In the genomic region with DNA sequence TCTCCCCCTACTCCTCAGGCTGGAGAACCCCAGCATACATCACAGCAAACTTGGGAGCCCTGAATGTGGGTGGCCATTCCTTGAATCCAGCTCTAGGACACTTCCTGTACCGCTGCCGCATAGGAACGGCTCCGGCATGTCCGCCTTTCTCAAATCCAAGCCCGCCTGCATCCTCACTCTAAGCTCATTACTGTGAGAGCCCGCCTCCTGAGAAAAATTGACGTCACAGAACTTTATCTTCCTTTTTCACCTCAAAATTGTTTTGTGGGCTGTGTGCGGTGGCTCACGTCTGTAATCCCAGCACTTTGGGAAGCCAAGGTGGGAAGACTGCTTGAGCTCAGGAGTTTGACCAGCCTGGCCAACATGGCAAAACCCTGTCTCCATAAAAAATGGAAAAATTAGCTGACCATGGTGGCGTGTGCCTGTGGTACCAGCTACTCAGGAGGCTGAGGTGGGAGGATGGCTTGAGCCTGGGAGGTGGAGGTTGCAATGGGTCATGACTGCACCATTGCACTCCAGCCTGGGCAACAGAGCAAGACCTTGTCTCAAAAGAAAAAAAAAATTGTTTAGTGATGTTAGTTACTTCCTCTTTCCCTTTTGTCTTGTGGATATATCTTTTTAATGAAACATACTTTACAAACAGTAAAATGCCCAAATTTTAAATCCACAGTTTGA, we compare ENCODE assay signal across 1 cellular context.
TF ChIP-seq lines count a peak whose summit lies in the region.

No MANE protein-coding gene starts in this region.

TF ChIP-seq in GM23338, 12 proteins besides CTCF, POLR2A, EP300 and RAD21 (continued from another document):
- TF ChIP-seq, protein P1, sequence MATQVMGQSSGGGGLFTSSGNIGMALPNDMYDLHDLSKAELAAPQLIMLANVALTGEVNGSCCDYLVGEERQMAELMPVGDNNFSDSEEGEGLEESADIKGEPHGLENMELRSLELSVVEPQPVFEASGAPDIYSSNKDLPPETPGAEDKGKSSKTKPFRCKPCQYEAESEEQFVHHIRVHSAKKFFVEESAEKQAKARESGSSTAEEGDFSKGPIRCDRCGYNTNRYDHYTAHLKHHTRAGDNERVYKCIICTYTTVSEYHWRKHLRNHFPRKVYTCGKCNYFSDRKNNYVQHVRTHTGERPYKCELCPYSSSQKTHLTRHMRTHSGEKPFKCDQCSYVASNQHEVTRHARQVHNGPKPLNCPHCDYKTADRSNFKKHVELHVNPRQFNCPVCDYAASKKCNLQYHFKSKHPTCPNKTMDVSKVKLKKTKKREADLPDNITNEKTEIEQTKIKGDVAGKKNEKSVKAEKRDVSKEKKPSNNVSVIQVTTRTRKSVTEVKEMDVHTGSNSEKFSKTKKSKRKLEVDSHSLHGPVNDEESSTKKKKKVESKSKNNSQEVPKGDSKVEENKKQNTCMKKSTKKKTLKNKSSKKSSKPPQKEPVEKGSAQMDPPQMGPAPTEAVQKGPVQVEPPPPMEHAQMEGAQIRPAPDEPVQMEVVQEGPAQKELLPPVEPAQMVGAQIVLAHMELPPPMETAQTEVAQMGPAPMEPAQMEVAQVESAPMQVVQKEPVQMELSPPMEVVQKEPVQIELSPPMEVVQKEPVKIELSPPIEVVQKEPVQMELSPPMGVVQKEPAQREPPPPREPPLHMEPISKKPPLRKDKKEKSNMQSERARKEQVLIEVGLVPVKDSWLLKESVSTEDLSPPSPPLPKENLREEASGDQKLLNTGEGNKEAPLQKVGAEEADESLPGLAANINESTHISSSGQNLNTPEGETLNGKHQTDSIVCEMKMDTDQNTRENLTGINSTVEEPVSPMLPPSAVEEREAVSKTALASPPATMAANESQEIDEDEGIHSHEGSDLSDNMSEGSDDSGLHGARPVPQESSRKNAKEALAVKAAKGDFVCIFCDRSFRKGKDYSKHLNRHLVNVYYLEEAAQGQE (IDR thresholded peaks at IDR 0.05; ENCODE audit: unreplicated experiment), result no peak
- TF ChIP-seq EZH2phosphoT487 (IDR thresholded peaks at IDR 0.05; ENCODE audit: unreplicated experiment) (no peak), ZNF114 (CRISPR knock-in tag; IDR thresholded peaks at IDR 0.05) (no peak), CREB1 (CRISPR knock-in tag; IDR thresholded peaks at IDR 0.05; ENCODE audit: low read depth) (no peak), STAT1 (IDR thresholded peaks at IDR 0.05; ENCODE audit: unreplicated experiment) (no peak), POLR2AphosphoS5 (IDR thresholded peaks at IDR 0.05; ENCODE audit: low read depth) (no peak), EZH2 (IDR thresholded peaks at IDR 0.05; ENCODE audit: low read depth, unreplicated experiment) (no peak), NANOG (IDR thresholded peaks at IDR 0.05; ENCODE audit: borderline replicate concordance) (no peak)
- TF ChIP-seq, protein P2, sequence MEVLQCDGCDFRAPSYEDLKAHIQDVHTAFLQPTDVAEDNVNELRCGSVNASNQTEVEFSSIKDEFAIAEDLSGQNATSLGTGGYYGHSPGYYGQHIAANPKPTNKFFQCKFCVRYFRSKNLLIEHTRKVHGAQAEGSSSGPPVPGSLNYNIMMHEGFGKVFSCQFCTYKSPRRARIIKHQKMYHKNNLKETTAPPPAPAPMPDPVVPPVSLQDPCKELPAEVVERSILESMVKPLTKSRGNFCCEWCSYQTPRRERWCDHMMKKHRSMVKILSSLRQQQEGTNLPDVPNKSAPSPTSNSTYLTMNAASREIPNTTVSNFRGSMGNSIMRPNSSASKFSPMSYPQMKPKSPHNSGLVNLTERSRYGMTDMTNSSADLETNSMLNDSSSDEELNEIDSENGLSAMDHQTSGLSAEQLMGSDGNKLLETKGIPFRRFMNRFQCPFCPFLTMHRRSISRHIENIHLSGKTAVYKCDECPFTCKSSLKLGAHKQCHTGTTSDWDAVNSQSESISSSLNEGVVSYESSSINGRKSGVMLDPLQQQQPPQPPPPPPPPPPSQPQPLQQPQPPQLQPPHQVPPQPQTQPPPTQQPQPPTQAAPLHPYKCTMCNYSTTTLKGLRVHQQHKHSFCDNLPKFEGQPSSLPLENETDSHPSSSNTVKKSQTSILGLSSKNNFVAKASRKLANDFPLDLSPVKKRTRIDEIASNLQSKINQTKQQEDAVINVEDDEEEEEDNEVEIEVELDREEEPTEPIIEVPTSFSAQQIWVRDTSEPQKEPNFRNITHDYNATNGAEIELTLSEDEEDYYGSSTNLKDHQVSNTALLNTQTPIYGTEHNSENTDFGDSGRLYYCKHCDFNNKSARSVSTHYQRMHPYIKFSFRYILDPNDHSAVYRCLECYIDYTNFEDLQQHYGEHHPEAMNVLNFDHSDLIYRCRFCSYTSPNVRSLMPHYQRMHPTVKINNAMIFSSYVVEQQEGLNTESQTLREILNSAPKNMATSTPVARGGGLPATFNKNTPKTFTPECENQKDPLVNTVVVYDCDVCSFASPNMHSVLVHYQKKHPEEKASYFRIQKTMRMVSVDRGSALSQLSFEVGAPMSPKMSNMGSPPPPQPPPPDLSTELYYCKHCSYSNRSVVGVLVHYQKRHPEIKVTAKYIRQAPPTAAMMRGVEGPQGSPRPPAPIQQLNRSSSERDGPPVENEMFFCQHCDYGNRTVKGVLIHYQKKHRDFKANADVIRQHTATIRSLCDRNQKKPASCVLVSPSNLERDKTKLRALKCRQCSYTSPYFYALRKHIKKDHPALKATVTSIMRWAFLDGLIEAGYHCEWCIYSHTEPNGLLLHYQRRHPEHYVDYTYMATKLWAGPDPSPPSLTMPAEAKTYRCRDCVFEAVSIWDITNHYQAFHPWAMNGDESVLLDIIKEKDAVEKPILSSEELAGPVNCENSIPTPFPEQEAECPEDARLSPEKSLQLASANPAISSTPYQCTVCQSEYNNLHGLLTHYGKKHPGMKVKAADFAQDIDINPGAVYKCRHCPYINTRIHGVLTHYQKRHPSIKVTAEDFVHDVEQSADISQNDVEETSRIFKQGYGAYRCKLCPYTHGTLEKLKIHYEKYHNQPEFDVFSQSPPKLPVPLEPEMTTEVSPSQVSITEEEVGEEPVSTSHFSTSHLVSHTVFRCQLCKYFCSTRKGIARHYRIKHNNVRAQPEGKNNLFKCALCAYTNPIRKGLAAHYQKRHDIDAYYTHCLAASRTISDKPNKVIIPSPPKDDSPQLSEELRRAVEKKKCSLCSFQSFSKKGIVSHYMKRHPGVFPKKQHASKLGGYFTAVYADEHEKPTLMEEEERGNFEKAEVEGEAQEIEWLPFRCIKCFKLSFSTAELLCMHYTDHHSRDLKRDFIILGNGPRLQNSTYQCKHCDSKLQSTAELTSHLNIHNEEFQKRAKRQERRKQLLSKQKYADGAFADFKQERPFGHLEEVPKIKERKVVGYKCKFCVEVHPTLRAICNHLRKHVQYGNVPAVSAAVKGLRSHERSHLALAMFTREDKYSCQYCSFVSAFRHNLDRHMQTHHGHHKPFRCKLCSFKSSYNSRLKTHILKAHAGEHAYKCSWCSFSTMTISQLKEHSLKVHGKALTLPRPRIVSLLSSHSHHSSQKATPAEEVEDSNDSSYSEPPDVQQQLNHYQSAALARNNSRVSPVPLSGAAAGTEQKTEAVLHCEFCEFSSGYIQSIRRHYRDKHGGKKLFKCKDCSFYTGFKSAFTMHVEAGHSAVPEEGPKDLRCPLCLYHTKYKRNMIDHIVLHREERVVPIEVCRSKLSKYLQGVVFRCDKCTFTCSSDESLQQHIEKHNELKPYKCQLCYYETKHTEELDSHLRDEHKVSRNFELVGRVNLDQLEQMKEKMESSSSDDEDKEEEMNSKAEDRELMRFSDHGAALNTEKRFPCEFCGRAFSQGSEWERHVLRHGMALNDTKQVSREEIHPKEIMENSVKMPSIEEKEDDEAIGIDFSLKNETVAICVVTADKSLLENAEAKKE (CRISPR knock-in tag; IDR thresholded peaks at IDR 0.05), result no peak
- TF ChIP-seq, protein P3, sequence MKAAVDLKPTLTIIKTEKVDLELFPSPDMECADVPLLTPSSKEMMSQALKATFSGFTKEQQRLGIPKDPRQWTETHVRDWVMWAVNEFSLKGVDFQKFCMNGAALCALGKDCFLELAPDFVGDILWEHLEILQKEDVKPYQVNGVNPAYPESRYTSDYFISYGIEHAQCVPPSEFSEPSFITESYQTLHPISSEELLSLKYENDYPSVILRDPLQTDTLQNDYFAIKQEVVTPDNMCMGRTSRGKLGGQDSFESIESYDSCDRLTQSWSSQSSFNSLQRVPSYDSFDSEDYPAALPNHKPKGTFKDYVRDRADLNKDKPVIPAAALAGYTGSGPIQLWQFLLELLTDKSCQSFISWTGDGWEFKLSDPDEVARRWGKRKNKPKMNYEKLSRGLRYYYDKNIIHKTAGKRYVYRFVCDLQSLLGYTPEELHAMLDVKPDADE (IDR thresholded peaks at IDR 0.05), result no peak
TF ChIP-seq in GM23338: peak in this region for 0.
